9 cellular contexts compared by ENCODE assay signal in genomic region chr12:5965950-5966383, GRCh38. TPM values are rescaled to one million over a fixed set of nuclear protein-coding genes. Genes with fewer than 3 reads are reported as not detected.
A peak's percentile ranks its signal among the peaks of the same experiment; 100 is the strongest.
DNase-seq lines count a peak whose midpoint lies in the region; ATAC-seq and TF ChIP-seq lines count a peak whose summit lies in the region.
"Had no signal": no experiment of that assay in that cellular context is flagged by ENCODE, and none has a peak within 500 bp of the region (broad histone marks: within the 10 kb centered on the region; RNA-seq: fewer than 3 reads in every experiment).

No MANE protein-coding gene starts in this region.

- H3K27ac Mint-ChIP-seq in WTC11: no peak overlapping the region
- H3K27ac Mint-ChIP-seq: dendritic cell treated with granulocyte-macrophage colony-stimulating factor and Interleukin-4, amounts not matched to agents 40 ng/mL and 50 ng/mL, for 4 days had no signal

- H3K4me3 ChIP-seq in NB4 (ENCODE audit: low read depth, low read length) (no peak overlapping the region), choroid plexus epithelial cell (ENCODE audit: low read depth, low read length) (no peak overlapping the region), liver (ENCODE audit: low read depth in 1 of 3, low read length in 3 of 3) (no peak overlapping the region)

- peak; percentile 79 for ATAC-seq in WTC11

- H3K9ac ChIP-seq in liver (ENCODE audit: low read depth in 1 of 2, low read length in 2 of 2): no peak overlapping the region

- H3K36me3 ChIP-seq in liver (ENCODE audit: control insufficient read depth in 4 of 4, insufficient read depth in 3 of 4, low read depth in 1 of 4, low read length in 3 of 4): no peaks in the 10 kb centered on the region

- no peak overlapping the region for H3K4me3 Mint-ChIP-seq in WTC11
- H3K4me3 Mint-ChIP-seq: dendritic cell treated with granulocyte-macrophage colony-stimulating factor and Interleukin-4, amounts not matched to agents 40 ng/mL and 50 ng/mL, for 4 days had no signal

- CTCF ChIA-PET in WTC11 (lab: Charles Lee): interaction anchor here (1.0 to 5.3 kb wide), 10 partner anchors 8 to 123 kb away, joined by 3 to 46 read pairs (median 5); partner anchors contain the start of gene ANO2

- H3K27me3 Mint-ChIP-seq in WTC11 (ENCODE audit: low read depth): peaks cover 5% of the 10 kb centered on the region; the same call in 1 of the 2 replicates

- 32% methylated on average over 9 of the region's 9 CpGs for WGBS in liver

- no peaks in the 10 kb centered on the region for H3K9me3 Mint-ChIP-seq in WTC11
- H3K9me3 Mint-ChIP-seq: dendritic cell treated with granulocyte-macrophage colony-stimulating factor and Interleukin-4, amounts not matched to agents 40 ng/mL and 50 ng/mL, for 4 days had no signal

- DNase-seq in NCI-H2081 (lab: John Stamatoyannopoulos, UW) (peak; percentile 42 to 43), NCI-H2081 treated with DMSO at 0.1 percent for 48 hours (lab: John Stamatoyannopoulos, UW) (no peak), NB4 (ENCODE audit: low read depth) (peak; percentile 43), WTC11 (ENCODE audit: low spot score) (peak; percentile 74), choroid plexus epithelial cell (ENCODE audit: low read depth) (peak; percentile 57), ureter (ENCODE audit: low spot score) (no peak)
- DNase-seq in stimulated activated CD8-positive, alpha-beta memory T cell treated with anti-CD3 and anti-CD28 coated beads, Interleukin-15, amount 100 ng/mL, for 24 hours (ENCODE audit: low read depth): peak; percentile 15

- peak; percentile 46 to 76 for TF ChIP-seq RAD21 in liver (IDR thresholded peaks at IDR 0.05)

- no peaks in the 10 kb centered on the region for H3K4me1 ChIP-seq in liver (ENCODE audit: control insufficient read depth in 4 of 4, insufficient read depth in 4 of 4, low read length in 3 of 4)

- no peaks in the 10 kb centered on the region for H3K9me3 ChIP-seq in liver (ENCODE audit: control insufficient read depth in 4 of 4, low read length in 3 of 4)

- POLR2A ChIA-PET in WTC11 (lab: Charles Lee): no interaction called here

- H3K27ac ChIP-seq in liver (ENCODE audit: low read depth in 1 of 2, low read length in 2 of 2): no peak overlapping the region

- H3K27me3 ChIP-seq in liver (ENCODE audit: control insufficient read depth in 4 of 4, insufficient read depth in 4 of 4, low read length in 3 of 4): no peaks in the 10 kb centered on the region

- no peaks in the 10 kb centered on the region for H3K36me3 Mint-ChIP-seq in WTC11

- TF ChIP-seq POLR2A in NB4 (IDR thresholded peaks at IDR 0.05; ENCODE audit: extremely low read depth, insufficient read length): no peak

- peak; percentile 82 for TF ChIP-seq CTCF in NB4 (IDR thresholded peaks at IDR 0.05; ENCODE audit: low read depth, low read length)
- peak; percentile 55 for TF ChIP-seq CTCF in WTC11 (IDR thresholded peaks at IDR 0.05)
- peak; percentile 85 for TF ChIP-seq CTCF in choroid plexus epithelial cell (conservative IDR thresholded peaks at IDR 0.05; ENCODE audit: low read depth, low read length)
- peak; percentile 77 for TF ChIP-seq CTCF in liver (IDR thresholded peaks at IDR 0.05; ENCODE audit: low read depth, low read length, missing input control)

- H3K4me1 Mint-ChIP-seq in WTC11: peaks cover 38% of the 10 kb centered on the region

TF ChIP-seq in WTC11, 78 proteins besides CTCF, POLR2A, EP300 and RAD21 (continues in another document):
- no peak for TF ChIP-seq ZNF396 (CRISPR knock-in tag; IDR thresholded peaks at IDR 0.05; ENCODE audit: borderline replicate concordance)
- TF ChIP-seq ZNF121 (CRISPR knock-in tag; IDR thresholded peaks at IDR 0.05): no peak
- TF ChIP-seq TP53 (CRISPR knock-in tag; IDR thresholded peaks at IDR 0.05): no peak
- TF ChIP-seq NFYB (CRISPR knock-in tag; conservative IDR thresholded peaks at IDR 0.05; ENCODE audit: low read depth): no peak
- TF ChIP-seq MLX (CRISPR knock-in tag; IDR thresholded peaks at IDR 0.05): no peak
- TF ChIP-seq PREB (CRISPR knock-in tag; IDR thresholded peaks at IDR 0.05; ENCODE audit: borderline replicate concordance): no peak
- no peak for TF ChIP-seq ATF2 (CRISPR knock-in tag; IDR thresholded peaks at IDR 0.05; ENCODE audit: borderline replicate concordance, low read depth)

TF ChIP-seq in liver, 16 proteins besides CTCF, POLR2A, EP300 and RAD21:
- TF ChIP-seq HNF4G (IDR thresholded peaks at IDR 0.05): no peak
- TF ChIP-seq REST (IDR thresholded peaks at IDR 0.05): no peak
- TF ChIP-seq NR2F2 (IDR thresholded peaks at IDR 0.05): no peak
- TF ChIP-seq FOXA2 (IDR thresholded peaks at IDR 0.05): no peak
- TF ChIP-seq EGR1 (IDR thresholded peaks at IDR 0.05; ENCODE audit: low read depth in 2 of 2): no peak
- TF ChIP-seq GABPA (IDR thresholded peaks at IDR 0.05 in 1 of 2, conservative IDR thresholded peaks at IDR 0.05 in 1 of 2): no peak
- no peak for TF ChIP-seq MAX (IDR thresholded peaks at IDR 0.05)
TF ChIP-seq in liver: peak in this region for 0.

RNA-seq across cellular contexts. Expression of gene ANO2, which starts 20.9 kb away (rescaled TPM):
- total RNA-seq in WTC11 (2021) (2.8 to 4.0 TPM (median 3.1 TPM) in 3 replicates), liver (under 1 TPM; 0.05 to 0.25 TPM), ureter (4.2 TPM)
- polyA plus RNA-seq in liver: under 1 TPM; 0.03 to 0.25 TPM

Comparison
In these comparisons a context has a peak if more than half of its experiments do, and no peak if none do; other contexts are left out.
1. DNase-seq: peak in NCI-H2081 (2 of 2), NB4 (single experiment), WTC11 (single experiment), choroid plexus epithelial cell (single experiment) and stimulated activated CD8-positive, alpha-beta memory T cell treated with anti-CD3 and anti-CD28 coated beads, Interleukin-15, amount 100 ng/mL, for 24 hours (single experiment); none in NCI-H2081 treated with DMSO at 0.1 percent for 48 hours (single experiment) and ureter (single experiment).
2. Peak in every context shown above with its lines, with median percentiles within 50 percentile points of each other: CTCF ChIP-seq.